In the genomic region with DNA sequence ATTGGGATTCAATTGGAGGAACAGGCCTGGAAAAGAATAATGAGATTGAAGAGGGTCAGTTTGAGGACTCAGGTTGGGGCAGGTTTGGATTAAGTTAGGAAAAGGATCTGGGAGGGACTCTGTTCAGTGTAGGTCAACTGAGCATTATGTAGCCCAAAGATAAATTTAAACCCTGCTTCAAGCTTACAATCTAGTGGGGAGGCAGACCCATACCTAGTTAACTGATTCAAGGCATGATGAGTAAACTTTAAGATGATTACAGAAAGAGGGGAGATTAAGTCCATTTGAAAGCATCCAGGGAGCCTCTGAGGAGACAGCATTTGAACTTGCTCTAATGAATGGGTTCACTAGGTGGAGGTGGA, we compare ENCODE assay signal across 10 cellular contexts. TPM values are rescaled to one million over a fixed set of nuclear protein-coding genes. Genes with fewer than 3 reads are reported as not detected.
A peak's percentile ranks its signal among the peaks of the same experiment; 100 is the strongest.
DNase-seq lines count a peak whose midpoint lies in the region; ATAC-seq and TF ChIP-seq lines count a peak whose summit lies in the region.
"Had no signal": no experiment of that assay in that cellular context is flagged by ENCODE, and none has a peak within 500 bp of the region (broad histone marks: within the 10 kb centered on the region; RNA-seq: fewer than 3 reads in every experiment).

No MANE protein-coding gene starts in this region.

- no peak overlapping the region for H3K9ac ChIP-seq in mesenchymal stem cell (ENCODE audit: low read length)

- peaks cover 20% of the 10 kb centered on the region for H3K79me1 ChIP-seq in mesenchymal stem cell (replicated peaks; ENCODE audit: low read length, poor library complexity, severe bottlenecking)

- peaks cover 8% of the 10 kb centered on the region for H3K27me3 Mint-ChIP-seq in activated T-helper 1 cell treated with anti-CD3 and anti-CD28 coated beads, Interleukin-12 subunit alpha, Interleukin-12 subunit beta, Interleukin-2, Interleukin-4 antibody, amounts not matched to agents 30 ng/mL and 10 ng/mL and 1 ng/mL, durations not matched to agents 14 hours and 24 hours and 36 hours (ENCODE audit: insufficient read depth)

- H4K91ac ChIP-seq in mesenchymal stem cell (ENCODE audit: low read length): peak overlapping the region; percentile 70

- H3K27me3 ChIP-seq in left ventricle myocardium inferior (ENCODE audit: low read depth) (no peaks in the 10 kb centered on the region), mesenchymal stem cell (ENCODE audit: control insufficient read depth in 1 of 2, insufficient read depth in 1 of 2, low read length in 2 of 2) (no peaks in the 10 kb centered on the region), upper lobe of right lung (no peaks in the 10 kb centered on the region)

- H3K4ac ChIP-seq in mesenchymal stem cell (ENCODE audit: low read depth in 1 of 2, low read length in 2 of 2): no peak overlapping the region

- H3K4me3 ChIP-seq in left ventricle myocardium inferior: no peak overlapping the region
- H3K4me3 ChIP-seq in mesenchymal stem cell (ENCODE audit: insufficient read depth in 1 of 2, low read depth in 1 of 2, low read length in 2 of 2): no peak overlapping the region
- no peak overlapping the region for H3K4me3 ChIP-seq in upper lobe of right lung

- no peak for DNase-seq in left ventricle myocardium inferior
- no peak for DNase-seq in Right ventricle myocardium superior
- no peak for DNase-seq in activated T-helper 1 cell treated with anti-CD3 and anti-CD28 coated beads, Interleukin-12 subunit alpha, Interleukin-12 subunit beta, Interleukin-2, Interleukin-4 antibody, amounts not matched to agents 30 ng/mL and 10 ng/mL and 1 ng/mL, durations not matched to agents 14 hours and 24 hours and 36 hours (ENCODE audit: low spot score)
- no peak for DNase-seq in mesenchymal stem cell
- DNase-seq in upper lobe of right lung: no peak
- DNase-seq in NCI-H2107 (lab: John Stamatoyannopoulos, UW): no peak
- DNase-seq: COR-L47 had no signal

- H4K8ac ChIP-seq in mesenchymal stem cell (ENCODE audit: low read length): peak overlapping the region; percentile 65

- peak overlapping the region; percentile 27 for H2BK120ac ChIP-seq in mesenchymal stem cell (ENCODE audit: low read depth, low read length)

- no peak overlapping the region for H3K23ac ChIP-seq in mesenchymal stem cell (ENCODE audit: low read length in 2 of 2)

- H3K36me3 ChIP-seq in left ventricle myocardium inferior: peaks cover 24% of the 10 kb centered on the region
- H3K36me3 ChIP-seq in mesenchymal stem cell (ENCODE audit: control insufficient read depth in 1 of 2, insufficient read depth in 2 of 2, low read depth in 1 of 2, low read length in 2 of 2): peaks cover 31 to 52% of the 10 kb centered on the region in 2 experiments
- peaks cover 26% of the 10 kb centered on the region for H3K36me3 ChIP-seq in upper lobe of right lung

- no peak overlapping the region for H2AFZ ChIP-seq in mesenchymal stem cell (ENCODE audit: low read depth, low read length)

- no peak overlapping the region for H3K14ac ChIP-seq in mesenchymal stem cell (ENCODE audit: low read length in 2 of 2)

- H3K4me3 Mint-ChIP-seq in activated T-helper 1 cell treated with anti-CD3 and anti-CD28 coated beads, Interleukin-12 subunit alpha, Interleukin-12 subunit beta, Interleukin-2, Interleukin-4 antibody, amounts not matched to agents 30 ng/mL and 10 ng/mL and 1 ng/mL, durations not matched to agents 14 hours and 24 hours and 36 hours: peak overlapping the region; percentile 69

- H3K18ac ChIP-seq in mesenchymal stem cell (ENCODE audit: low read depth in 1 of 2, low read length in 2 of 2): peak overlapping the region; percentile 38 to 60

- H3K9me3 Mint-ChIP-seq in activated T-helper 1 cell treated with anti-CD3 and anti-CD28 coated beads, Interleukin-12 subunit alpha, Interleukin-12 subunit beta, Interleukin-2, Interleukin-4 antibody, amounts not matched to agents 30 ng/mL and 10 ng/mL and 1 ng/mL, durations not matched to agents 14 hours and 24 hours and 36 hours: no peaks in the 10 kb centered on the region

- H3K36me3 Mint-ChIP-seq in activated T-helper 1 cell treated with anti-CD3 and anti-CD28 coated beads, Interleukin-12 subunit alpha, Interleukin-12 subunit beta, Interleukin-2, Interleukin-4 antibody, amounts not matched to agents 30 ng/mL and 10 ng/mL and 1 ng/mL, durations not matched to agents 14 hours and 24 hours and 36 hours (ENCODE audit: low read depth): peaks cover 52% of the 10 kb centered on the region

- peak overlapping the region; percentile 49 for H2AK5ac ChIP-seq in mesenchymal stem cell (ENCODE audit: low read length, severe bottlenecking)

- peak overlapping the region; percentile 95 for H3K27ac Mint-ChIP-seq in activated T-helper 1 cell treated with anti-CD3 and anti-CD28 coated beads, Interleukin-12 subunit alpha, Interleukin-12 subunit beta, Interleukin-2, Interleukin-4 antibody, amounts not matched to agents 30 ng/mL and 10 ng/mL and 1 ng/mL, durations not matched to agents 14 hours and 24 hours and 36 hours

- intact Hi-C loops in left ventricle myocardium inferior (cut with micrococcal nuclease) (no loop called here), Right ventricle myocardium superior (cut with DNase I) (no loop called here), upper lobe of right lung (cut with DNase I) (no loop called here)
- intact Hi-C loops in activated T-helper 1 cell treated with anti-CD3 and anti-CD28 coated beads, Interleukin-12 subunit alpha, Interleukin-12 subunit beta, Interleukin-2, Interleukin-4 antibody, amounts not matched to agents 30 ng/mL and 10 ng/mL and 1 ng/mL, durations not matched to agents 14 hours and 24 hours and 36 hours (cut with micrococcal nuclease): loop anchor here (1.0 kb wide), 1 partner anchor 8 kb away; no protein-coding TSS in a partner anchor

- H2BK5ac ChIP-seq in mesenchymal stem cell (ENCODE audit: low read depth, low read length, poor library complexity, severe bottlenecking): no peak overlapping the region

- TF ChIP-seq CTCF in left ventricle myocardium inferior (IDR thresholded peaks at IDR 0.05; ENCODE audit: borderline replicate concordance) (no peak), upper lobe of right lung (IDR thresholded peaks at IDR 0.05) (no peak)

- no peak overlapping the region for H2BK15ac ChIP-seq in mesenchymal stem cell (ENCODE audit: low read depth, poor library complexity, severe bottlenecking)

- H3K27ac ChIP-seq in left ventricle myocardium inferior (replicated peaks): peak overlapping the region; percentile 81
- peak overlapping the region; percentile 85 for H3K27ac ChIP-seq in mesenchymal stem cell (ENCODE audit: low read length, poor library complexity, severe bottlenecking)
- peak overlapping the region; percentile 73 for H3K27ac ChIP-seq in upper lobe of right lung

- H3K4me2 ChIP-seq in mesenchymal stem cell (ENCODE audit: low read length, poor library complexity, severe bottlenecking): no peak overlapping the region

- H3K9me3 ChIP-seq in left ventricle myocardium inferior (replicated peaks) (no peaks in the 10 kb centered on the region), mesenchymal stem cell (ENCODE audit: control insufficient read depth, low read length) (no peaks in the 10 kb centered on the region), upper lobe of right lung (no peaks in the 10 kb centered on the region)

- H3K4me1 ChIP-seq in left ventricle myocardium inferior (peaks cover 48% of the 10 kb centered on the region), mesenchymal stem cell (ENCODE audit: control insufficient read depth, insufficient read depth, low read depth, low read length) (peaks cover 25% of the 10 kb centered on the region), upper lobe of right lung (peaks cover 51% of the 10 kb centered on the region)

- no peak for ATAC-seq in Right ventricle myocardium superior (ENCODE audit: poor library complexity)
- ATAC-seq in upper lobe of right lung: no peak
- ATAC-seq in GM18867 (IDR thresholded peaks at IDR 0.05; ENCODE audit: unreplicated experiment): no peak
- no peak for ATAC-seq in GM21529 (IDR thresholded peaks at IDR 0.05; ENCODE audit: unreplicated experiment)

- H3K4me1 Mint-ChIP-seq in activated T-helper 1 cell treated with anti-CD3 and anti-CD28 coated beads, Interleukin-12 subunit alpha, Interleukin-12 subunit beta, Interleukin-2, Interleukin-4 antibody, amounts not matched to agents 30 ng/mL and 10 ng/mL and 1 ng/mL, durations not matched to agents 14 hours and 24 hours and 36 hours (ENCODE audit: low read depth): peaks cover 77% of the 10 kb centered on the region

- H2BK12ac ChIP-seq in mesenchymal stem cell (ENCODE audit: low read length in 2 of 2): peak overlapping the region; percentile 7 to 50

RNA-seq across cellular contexts. Expression of a gene that starts 11.4 kb away (rescaled TPM):
- total RNA-seq in left ventricle myocardium inferior (not detected), Right ventricle myocardium superior (not detected), upper lobe of right lung (0.46 TPM)
- total RNA-seq in activated T-helper 1 cell treated with anti-CD3 and anti-CD28 coated beads, Interleukin-12 subunit alpha, Interleukin-12 subunit beta, Interleukin-2, Interleukin-4 antibody, amounts not matched to agents 30 ng/mL and 10 ng/mL and 1 ng/mL, durations not matched to agents 14 hours and 24 hours and 36 hours: 1,021 and 1,078 TPM in 2 replicates
- polyA plus RNA-seq in mesenchymal stem cell (2013, experiment 1 of 2): 0.06 TPM
- not detected for polyA plus RNA-seq in mesenchymal stem cell (2013, experiment 2 of 2)
- total RNA-seq: frontal cortex had no signal

RNA-seq across cellular contexts. Expression of a gene that starts 13.3 kb away (rescaled TPM):
- total RNA-seq in left ventricle myocardium inferior: 11.5 TPM
- 9.2 TPM for total RNA-seq in Right ventricle myocardium superior
- total RNA-seq in activated T-helper 1 cell treated with anti-CD3 and anti-CD28 coated beads, Interleukin-12 subunit alpha, Interleukin-12 subunit beta, Interleukin-2, Interleukin-4 antibody, amounts not matched to agents 30 ng/mL and 10 ng/mL and 1 ng/mL, durations not matched to agents 14 hours and 24 hours and 36 hours: 18.2 and 18.9 TPM in 2 replicates
- polyA plus RNA-seq in mesenchymal stem cell (2013, experiment 1 of 2): 19.3 TPM
- 17.1 TPM for polyA plus RNA-seq in mesenchymal stem cell (2013, experiment 2 of 2)
- 22.6 TPM for total RNA-seq in upper lobe of right lung

RNA-seq across cellular contexts. Expression of a gene that starts 14.3 kb away (rescaled TPM):
- 1.6 TPM for total RNA-seq in left ventricle myocardium inferior
- 2.3 TPM for total RNA-seq in Right ventricle myocardium superior
- total RNA-seq in activated T-helper 1 cell treated with anti-CD3 and anti-CD28 coated beads, Interleukin-12 subunit alpha, Interleukin-12 subunit beta, Interleukin-2, Interleukin-4 antibody, amounts not matched to agents 30 ng/mL and 10 ng/mL and 1 ng/mL, durations not matched to agents 14 hours and 24 hours and 36 hours: 1.2 and 1.4 TPM in 2 replicates
- polyA plus RNA-seq in mesenchymal stem cell (2013, experiment 1 of 2): 1.7 TPM
- polyA plus RNA-seq in mesenchymal stem cell (2013, experiment 2 of 2): 1.5 TPM
- total RNA-seq in upper lobe of right lung: 0.75 TPM

RNA-seq across cellular contexts. Expression of a gene that starts 14.7 kb away (rescaled TPM):
- total RNA-seq in left ventricle myocardium inferior: 0.47 TPM
- 0.59 TPM for total RNA-seq in Right ventricle myocardium superior
- 427 and 430 TPM in 2 replicates for total RNA-seq in activated T-helper 1 cell treated with anti-CD3 and anti-CD28 coated beads, Interleukin-12 subunit alpha, Interleukin-12 subunit beta, Interleukin-2, Interleukin-4 antibody, amounts not matched to agents 30 ng/mL and 10 ng/mL and 1 ng/mL, durations not matched to agents 14 hours and 24 hours and 36 hours
- not detected for polyA plus RNA-seq in mesenchymal stem cell (2013, experiment 1 of 2)
- 0.03 TPM for polyA plus RNA-seq in mesenchymal stem cell (2013, experiment 2 of 2)
- total RNA-seq in upper lobe of right lung: 2.4 TPM
- total RNA-seq: frontal cortex had no signal

RNA-seq across cellular contexts. Expression of a gene that starts 18.9 kb away (rescaled TPM):
- total RNA-seq in left ventricle myocardium inferior (179 TPM), Right ventricle myocardium superior (145 TPM), upper lobe of right lung (241 TPM)
- 628 and 637 TPM in 2 replicates for total RNA-seq in activated T-helper 1 cell treated with anti-CD3 and anti-CD28 coated beads, Interleukin-12 subunit alpha, Interleukin-12 subunit beta, Interleukin-2, Interleukin-4 antibody, amounts not matched to agents 30 ng/mL and 10 ng/mL and 1 ng/mL, durations not matched to agents 14 hours and 24 hours and 36 hours
- polyA plus RNA-seq in mesenchymal stem cell (2013, experiment 1 of 2): 151 TPM
- polyA plus RNA-seq in mesenchymal stem cell (2013, experiment 2 of 2): 154 TPM

Comparison
In these comparisons a context has a peak if more than half of its experiments do, and no peak if none do; other contexts are left out.
1. RNA of a gene that starts 11.4 kb away (total RNA-seq): 1,021 to 1,078 TPM in activated T-helper 1 cell treated with anti-CD3 and anti-CD28 coated beads, Interleukin-12 subunit alpha, Interleukin-12 subunit beta, Interleukin-2, Interleukin-4 antibody, amounts not matched to agents 30 ng/mL and 10 ng/mL and 1 ng/mL, durations not matched to agents 14 hours and 24 hours and 36 hours; 0.46 TPM in upper lobe of right lung (single experiment), not detected in left ventricle myocardium inferior (single experiment) and not detected in Right ventricle myocardium superior (single experiment); every median in the first group is over 100 times any median in the second.
2. Peak in every context shown above with its lines, with median percentiles within 50 percentile points of each other: H3K27ac ChIP-seq.